13 cellular contexts compared by ENCODE assay signal in the genomic region with DNA sequence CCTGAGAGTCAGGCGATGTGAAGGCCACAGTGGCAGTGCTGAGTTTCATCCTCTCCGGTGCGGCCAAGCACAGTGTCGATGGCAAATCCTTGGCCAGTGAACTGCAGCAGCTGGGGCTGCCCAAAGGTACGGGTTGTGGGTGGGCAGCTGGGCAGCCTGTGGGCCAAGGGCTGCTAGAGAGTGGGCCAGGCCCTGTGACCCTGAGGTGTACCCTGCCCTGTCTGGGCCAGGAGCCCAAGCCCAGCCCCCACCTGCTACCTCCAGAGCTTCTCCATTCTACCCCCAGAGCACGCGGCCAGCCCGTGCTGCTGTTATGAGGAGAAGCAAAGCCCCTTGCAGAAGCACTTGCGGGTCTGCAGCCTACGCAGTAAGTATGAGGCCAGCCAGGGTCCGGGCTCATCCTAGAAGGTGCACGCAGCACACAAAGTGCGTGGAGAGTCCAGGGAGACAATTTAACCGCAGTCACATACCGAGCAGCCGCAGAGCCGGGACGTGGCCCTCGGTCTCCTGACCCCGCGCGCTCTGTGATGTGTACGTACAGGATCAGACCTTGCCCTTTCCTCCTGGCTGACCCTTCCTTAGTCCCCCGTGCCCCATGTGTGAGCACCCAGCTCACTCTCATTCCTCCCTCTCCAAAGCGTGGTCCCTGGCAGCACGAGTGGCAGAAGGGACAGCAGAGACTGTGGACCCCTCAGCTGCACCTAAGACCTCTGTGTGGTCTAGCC. TPM values are rescaled to one million over a fixed set of nuclear protein-coding genes. Genes with fewer than 3 reads are reported as not detected.
"Had no signal": no experiment of that assay in that cellular context is flagged by ENCODE, and none has a peak within 500 bp of the region (broad histone marks: within the 10 kb centered on the region; RNA-seq: fewer than 3 reads in every experiment).

No MANE protein-coding gene starts in this region.

RNA-seq across cellular contexts. Expression of gene GOLGA6B, which starts 14.6 kb away (rescaled TPM):
- total RNA-seq: activated B cell treated with CpG ODN at 0.5 μM for 24 hours; activated CD4-positive, alpha-beta memory T cell treated with anti-CD3 and anti-CD28 coated beads for 36 hours; activated CD4-positive, alpha-beta memory T cell treated with anti-CD3 and anti-CD28 coated beads, Interleukin-2, amount 10 ng/mL, durations not matched to agents 7 days and 5 days; activated CD4-positive, alpha-beta T cell treated with anti-CD3 and anti-CD28 coated beads for 36 hours; activated CD4-positive, alpha-beta T cell treated with anti-CD3 and anti-CD28 coated beads, Interleukin-2, amount 10 ng/mL, durations not matched to agents 24 days and 14 days; activated CD4-positive, alpha-beta T cell treated with anti-CD3 and anti-CD28 coated beads, Interleukin-2, amount 10 ng/mL, durations not matched to agents 7 days and 5 days; activated CD8-positive, alpha-beta memory T cell treated with anti-CD3 and anti-CD28 coated beads for 36 hours; activated CD8-positive, alpha-beta memory T cell treated with anti-CD3 and anti-CD28 coated beads, Interleukin-2, amount 10 ng/mL, durations not matched to agents 7 days and 5 days; activated CD8-positive, alpha-beta T cell treated with anti-CD3 and anti-CD28 coated beads for 36 hours; activated CD8-positive, alpha-beta T cell treated with anti-CD3 and anti-CD28 coated beads, Interleukin-2, amount 10 ng/mL, durations not matched to agents 7 days and 5 days; T-helper 1 cell treated with Interleukin-12 subunit alpha and Interleukin-12 subunit beta and Interleukin-4 antibody, amounts not matched to agents 30 ng/mL and 1 ng/mL, for 36 hours; T-helper 2 cell treated with Interferon-gamma antibody and Interleukin-4, amounts not matched to agents 100 ng/mL and 5 ng/mL, for 36 hours had no signal

RNA-seq across cellular contexts. Expression of gene HIGD2B, which starts 46.1 kb away (rescaled TPM):
- total RNA-seq: activated CD4-positive, alpha-beta T cell treated with anti-CD3 and anti-CD28 coated beads for 36 hours; activated CD4-positive, alpha-beta T cell treated with anti-CD3 and anti-CD28 coated beads, Interleukin-2, amount 10 ng/mL, durations not matched to agents 24 days and 14 days; activated CD4-positive, alpha-beta T cell treated with anti-CD3 and anti-CD28 coated beads, Interleukin-2, amount 10 ng/mL, durations not matched to agents 7 days and 5 days; T-helper 2 cell treated with Interferon-gamma antibody and Interleukin-4, amounts not matched to agents 100 ng/mL and 5 ng/mL, for 36 hours; WTC11 had no signal
